1 cellular context compared by ENCODE assay signal in genomic region chrX:100615015-100615414, GRCh38.
TF ChIP-seq lines count a peak whose summit lies in the region.

No MANE protein-coding gene starts in this region.

TF ChIP-seq in HEK293T, 16 proteins besides CTCF, POLR2A, EP300 and RAD21:
- no peak for TF ChIP-seq FOXM1 (IDR thresholded peaks at IDR 0.05; ENCODE audit: borderline replicate concordance)
- TF ChIP-seq ZNF384 (IDR thresholded peaks at IDR 0.05): peak; percentile 81
TF ChIP-seq in HEK293T: peak in this region for 1.
